1 cellular context compared by ENCODE assay signal in the genomic region with DNA sequence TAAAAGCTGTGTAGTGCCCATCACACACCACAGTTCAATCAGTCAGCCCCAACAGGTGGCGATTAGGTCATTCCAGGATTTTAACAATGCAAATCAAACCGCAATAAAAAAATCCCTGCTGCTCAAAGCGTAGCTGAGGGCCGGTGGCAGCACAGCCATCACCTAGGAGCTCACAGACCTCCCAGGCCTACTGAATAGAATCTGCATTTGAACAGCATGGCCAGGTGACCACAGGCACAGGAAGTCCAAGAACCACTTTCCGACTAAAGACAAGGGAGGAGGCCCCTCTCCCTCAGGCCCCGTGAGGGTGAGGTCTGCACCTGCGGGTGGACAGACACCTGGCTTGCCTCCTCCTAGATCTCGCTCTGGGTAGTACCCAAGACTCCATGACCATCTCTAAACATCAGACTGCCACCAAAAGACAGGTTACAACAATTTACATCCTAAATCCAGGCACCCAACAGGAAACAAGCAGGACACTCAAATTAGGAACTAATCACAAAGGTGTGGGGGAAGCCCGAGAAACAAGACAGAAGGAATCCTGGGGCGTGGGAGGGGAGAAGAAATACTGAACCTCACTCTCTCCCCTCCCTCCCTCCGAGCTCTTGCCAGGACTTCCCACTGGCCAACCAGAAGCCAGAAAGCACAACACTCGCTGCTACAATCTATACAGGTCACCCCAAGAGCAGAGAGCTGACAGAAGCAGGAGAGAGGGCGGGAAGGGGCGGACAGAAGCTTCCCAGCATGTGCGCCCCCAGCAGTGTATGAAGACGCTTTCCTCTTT.
A peak's percentile ranks its signal among the peaks of the same experiment; 100 is the strongest.
TF ChIP-seq lines count a peak whose summit lies in the region.

No MANE protein-coding gene starts in this region.

TF ChIP-seq in HEK293, 187 proteins besides CTCF, POLR2A, EP300 and RAD21 (continued from another document):
- TF ChIP-seq, protein P1, sequence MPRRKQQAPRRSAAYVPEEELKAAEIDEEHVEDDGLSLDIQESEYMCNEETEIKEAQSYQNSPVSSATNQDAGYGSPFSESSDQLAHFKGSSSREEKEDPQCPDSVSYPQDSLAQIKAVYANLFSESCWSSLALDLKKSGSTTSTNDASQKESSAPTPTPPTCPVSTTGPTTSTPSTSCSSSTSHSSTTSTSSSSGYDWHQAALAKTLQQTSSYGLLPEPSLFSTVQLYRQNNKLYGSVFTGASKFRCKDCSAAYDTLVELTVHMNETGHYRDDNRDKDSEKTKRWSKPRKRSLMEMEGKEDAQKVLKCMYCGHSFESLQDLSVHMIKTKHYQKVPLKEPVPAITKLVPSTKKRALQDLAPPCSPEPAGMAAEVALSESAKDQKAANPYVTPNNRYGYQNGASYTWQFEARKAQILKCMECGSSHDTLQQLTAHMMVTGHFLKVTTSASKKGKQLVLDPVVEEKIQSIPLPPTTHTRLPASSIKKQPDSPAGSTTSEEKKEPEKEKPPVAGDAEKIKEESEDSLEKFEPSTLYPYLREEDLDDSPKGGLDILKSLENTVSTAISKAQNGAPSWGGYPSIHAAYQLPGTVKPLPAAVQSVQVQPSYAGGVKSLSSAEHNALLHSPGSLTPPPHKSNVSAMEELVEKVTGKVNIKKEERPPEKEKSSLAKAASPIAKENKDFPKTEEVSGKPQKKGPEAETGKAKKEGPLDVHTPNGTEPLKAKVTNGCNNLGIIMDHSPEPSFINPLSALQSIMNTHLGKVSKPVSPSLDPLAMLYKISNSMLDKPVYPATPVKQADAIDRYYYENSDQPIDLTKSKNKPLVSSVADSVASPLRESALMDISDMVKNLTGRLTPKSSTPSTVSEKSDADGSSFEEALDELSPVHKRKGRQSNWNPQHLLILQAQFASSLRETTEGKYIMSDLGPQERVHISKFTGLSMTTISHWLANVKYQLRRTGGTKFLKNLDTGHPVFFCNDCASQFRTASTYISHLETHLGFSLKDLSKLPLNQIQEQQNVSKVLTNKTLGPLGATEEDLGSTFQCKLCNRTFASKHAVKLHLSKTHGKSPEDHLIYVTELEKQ (tag by site-specific recombination; IDR thresholded peaks at IDR 0.05; ENCODE audit: borderline replicate concordance) = no peak
- TF ChIP-seq ZSCAN30 (tag by site-specific recombination; IDR thresholded peaks at IDR 0.05) (no peak), MZF1 (tag by site-specific recombination; IDR thresholded peaks at IDR 0.05; ENCODE audit: borderline replicate concordance) (no peak), ZNF341 (tag by site-specific recombination; IDR thresholded peaks at IDR 0.05; ENCODE audit: low read depth) (0 out of 2 replicates have a peak, but pooled peaks have one; percentile 13), ZNF830 (tag by site-specific recombination; IDR thresholded peaks at IDR 0.05; ENCODE audit: low read depth) (no peak), WT1 (tag by site-specific recombination; IDR thresholded peaks at IDR 0.05) (no peak), SCRT1 (tag by site-specific recombination; IDR thresholded peaks at IDR 0.05; ENCODE audit: borderline replicate concordance) (0 out of 2 replicates have a peak, but pooled peaks have one; percentile 9), ZNF133 (tag by site-specific recombination; IDR thresholded peaks at IDR 0.05) (no peak), ZNF600 (tag by site-specific recombination; IDR thresholded peaks at IDR 0.05) (peak; percentile 44; the same call in 1 of the 2 replicates), ZNF223 (tag by site-specific recombination; IDR thresholded peaks at IDR 0.05) (no peak), ZNF214 (tag by site-specific recombination; IDR thresholded peaks at IDR 0.05; ENCODE audit: borderline replicate concordance) (no peak), ZNF132 (tag by site-specific recombination; IDR thresholded peaks at IDR 0.05; ENCODE audit: borderline replicate concordance) (no peak), ZNF24 (tag by site-specific recombination; IDR thresholded peaks at IDR 0.05) (no peak), ZNF266 (tag by site-specific recombination; IDR thresholded peaks at IDR 0.05; ENCODE audit: low read depth) (no peak), SCRT2 (tag by site-specific recombination; IDR thresholded peaks at IDR 0.05) (peak; percentile 77), RBAK (tag by site-specific recombination; IDR thresholded peaks at IDR 0.05) (no peak), ZNF555 (tag by site-specific recombination; conservative IDR thresholded peaks at IDR 0.05) (no peak), HOXA7 (CRISPR knock-in tag; IDR thresholded peaks at IDR 0.05; ENCODE audit: borderline replicate concordance) (no peak), ZNF610 (tag by site-specific recombination; IDR thresholded peaks at IDR 0.05; ENCODE audit: borderline replicate concordance) (no peak), BCL11A (tag by site-specific recombination; IDR thresholded peaks at IDR 0.05; ENCODE audit: low read depth) (no peak), ZNF157 (tag by site-specific recombination; IDR thresholded peaks at IDR 0.05) (no peak), ZNF292 (tag by site-specific recombination; IDR thresholded peaks at IDR 0.05; ENCODE audit: borderline replicate concordance, low read depth) (no peak), SALL2 (tag by site-specific recombination; IDR thresholded peaks at IDR 0.05; ENCODE audit: borderline replicate concordance) (no peak), ZNF747 (tag by site-specific recombination; IDR thresholded peaks at IDR 0.05) (no peak), ZNF366 (tag by site-specific recombination; conservative IDR thresholded peaks at IDR 0.05) (no peak), ZIC2 (tag by site-specific recombination; IDR thresholded peaks at IDR 0.05) (peak; percentile 26; the same call in 1 of the 2 replicates), OSR2 (tag by site-specific recombination; IDR thresholded peaks at IDR 0.05) (no peak)
- TF ChIP-seq, protein P2, sequence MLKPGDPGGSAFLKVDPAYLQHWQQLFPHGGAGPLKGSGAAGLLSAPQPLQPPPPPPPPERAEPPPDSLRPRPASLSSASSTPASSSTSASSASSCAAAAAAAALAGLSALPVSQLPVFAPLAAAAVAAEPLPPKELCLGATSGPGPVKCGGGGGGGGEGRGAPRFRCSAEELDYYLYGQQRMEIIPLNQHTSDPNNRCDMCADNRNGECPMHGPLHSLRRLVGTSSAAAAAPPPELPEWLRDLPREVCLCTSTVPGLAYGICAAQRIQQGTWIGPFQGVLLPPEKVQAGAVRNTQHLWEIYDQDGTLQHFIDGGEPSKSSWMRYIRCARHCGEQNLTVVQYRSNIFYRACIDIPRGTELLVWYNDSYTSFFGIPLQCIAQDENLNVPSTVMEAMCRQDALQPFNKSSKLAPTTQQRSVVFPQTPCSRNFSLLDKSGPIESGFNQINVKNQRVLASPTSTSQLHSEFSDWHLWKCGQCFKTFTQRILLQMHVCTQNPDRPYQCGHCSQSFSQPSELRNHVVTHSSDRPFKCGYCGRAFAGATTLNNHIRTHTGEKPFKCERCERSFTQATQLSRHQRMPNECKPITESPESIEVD (tag by site-specific recombination; IDR thresholded peaks at IDR 0.05) = no peak
- TF ChIP-seq, protein P3, sequence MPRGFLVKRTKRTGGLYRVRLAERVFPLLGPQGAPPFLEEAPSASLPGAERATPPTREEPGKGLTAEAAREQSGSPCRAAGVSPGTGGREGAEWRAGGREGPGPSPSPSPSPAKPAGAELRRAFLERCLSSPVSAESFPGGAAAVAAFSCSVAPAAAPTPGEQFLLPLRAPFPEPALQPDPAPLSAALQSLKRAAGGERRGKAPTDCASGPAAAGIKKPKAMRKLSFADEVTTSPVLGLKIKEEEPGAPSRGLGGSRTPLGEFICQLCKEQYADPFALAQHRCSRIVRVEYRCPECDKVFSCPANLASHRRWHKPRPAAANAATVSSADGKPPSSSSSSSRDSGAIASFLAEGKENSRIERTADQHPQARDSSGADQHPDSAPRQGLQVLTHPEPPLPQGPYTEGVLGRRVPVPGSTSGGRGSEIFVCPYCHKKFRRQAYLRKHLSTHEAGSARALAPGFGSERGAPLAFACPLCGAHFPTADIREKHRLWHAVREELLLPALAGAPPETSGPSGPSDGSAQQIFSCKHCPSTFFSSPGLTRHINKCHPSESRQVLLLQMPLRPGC (tag by site-specific recombination; IDR thresholded peaks at IDR 0.05) = no peak
- TF ChIP-seq, protein P4, sequence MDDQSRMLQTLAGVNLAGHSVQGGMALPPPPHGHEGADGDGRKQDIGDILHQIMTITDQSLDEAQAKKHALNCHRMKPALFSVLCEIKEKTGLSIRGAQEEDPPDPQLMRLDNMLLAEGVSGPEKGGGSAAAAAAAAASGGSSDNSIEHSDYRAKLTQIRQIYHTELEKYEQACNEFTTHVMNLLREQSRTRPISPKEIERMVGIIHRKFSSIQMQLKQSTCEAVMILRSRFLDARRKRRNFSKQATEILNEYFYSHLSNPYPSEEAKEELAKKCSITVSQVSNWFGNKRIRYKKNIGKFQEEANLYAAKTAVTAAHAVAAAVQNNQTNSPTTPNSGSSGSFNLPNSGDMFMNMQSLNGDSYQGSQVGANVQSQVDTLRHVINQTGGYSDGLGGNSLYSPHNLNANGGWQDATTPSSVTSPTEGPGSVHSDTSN (CRISPR knock-in tag; IDR thresholded peaks at IDR 0.05) = no peak
- TF ChIP-seq, protein P5, sequence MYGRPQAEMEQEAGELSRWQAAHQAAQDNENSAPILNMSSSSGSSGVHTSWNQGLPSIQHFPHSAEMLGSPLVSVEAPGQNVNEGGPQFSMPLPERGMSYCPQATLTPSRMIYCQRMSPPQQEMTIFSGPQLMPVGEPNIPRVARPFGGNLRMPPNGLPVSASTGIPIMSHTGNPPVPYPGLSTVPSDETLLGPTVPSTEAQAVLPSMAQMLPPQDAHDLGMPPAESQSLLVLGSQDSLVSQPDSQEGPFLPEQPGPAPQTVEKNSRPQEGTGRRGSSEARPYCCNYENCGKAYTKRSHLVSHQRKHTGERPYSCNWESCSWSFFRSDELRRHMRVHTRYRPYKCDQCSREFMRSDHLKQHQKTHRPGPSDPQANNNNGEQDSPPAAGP (tag by site-specific recombination; IDR thresholded peaks at IDR 0.05) = no peak
- TF ChIP-seq, protein P6, sequence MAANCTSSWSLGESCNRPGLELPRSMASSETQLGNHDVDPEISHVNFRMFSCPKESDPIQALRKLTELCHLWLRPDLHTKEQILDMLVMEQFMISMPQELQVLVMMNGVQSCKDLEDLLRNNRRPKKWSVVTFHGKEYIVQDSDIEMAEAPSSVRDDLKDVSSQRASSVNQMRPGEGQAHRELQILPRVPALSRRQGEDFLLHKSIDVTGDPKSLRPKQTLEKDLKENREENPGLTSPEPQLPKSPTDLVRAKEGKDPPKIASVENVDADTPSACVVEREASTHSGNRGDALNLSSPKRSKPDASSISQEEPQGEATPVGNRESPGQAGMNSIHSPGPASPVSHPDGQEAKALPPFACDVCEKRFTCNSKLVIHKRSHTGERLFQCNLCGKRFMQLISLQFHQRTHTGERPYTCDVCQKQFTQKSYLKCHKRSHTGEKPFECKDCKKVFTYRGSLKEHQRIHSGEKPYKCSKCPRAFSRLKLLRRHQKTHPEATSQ (tag by site-specific recombination; IDR thresholded peaks at IDR 0.05) = no peak
